1 cellular context compared by ENCODE assay signal in genomic region chr9:137550958-137551655, GRCh38.
TF ChIP-seq lines count a peak whose summit lies in the region.

No MANE protein-coding gene starts in this region.

TF ChIP-seq in HCT116, 20 proteins besides CTCF, POLR2A, EP300 and RAD21:
- no peak for TF ChIP-seq ELF1 (IDR thresholded peaks at IDR 0.05; ENCODE audit: borderline replicate concordance, low read depth)
- no peak for TF ChIP-seq EZH2phosphoT487 (IDR thresholded peaks at IDR 0.05; ENCODE audit: borderline replicate concordance)
- 0 out of 2 replicates have a peak, but pooled peaks have one; percentile 28 for TF ChIP-seq MAX (IDR thresholded peaks at IDR 0.05)
- no peak for TF ChIP-seq ZFX (IDR thresholded peaks at IDR 0.05)
- no peak for TF ChIP-seq EGR1 (IDR thresholded peaks at IDR 0.05; ENCODE audit: low read depth)
- no peak for TF ChIP-seq TCF7L2 (IDR thresholded peaks at IDR 0.05; ENCODE audit: borderline replicate concordance, extremely low read depth, insufficient read depth, insufficient read length)
- TF ChIP-seq ATF3 (IDR thresholded peaks at IDR 0.05): no peak
- TF ChIP-seq YY1 (IDR thresholded peaks at IDR 0.05; ENCODE audit: extremely low read depth, insufficient replicate concordance, low read depth, low read length): no peak
